ENCODE assay signal across 8 cellular contexts in the genomic region with DNA sequence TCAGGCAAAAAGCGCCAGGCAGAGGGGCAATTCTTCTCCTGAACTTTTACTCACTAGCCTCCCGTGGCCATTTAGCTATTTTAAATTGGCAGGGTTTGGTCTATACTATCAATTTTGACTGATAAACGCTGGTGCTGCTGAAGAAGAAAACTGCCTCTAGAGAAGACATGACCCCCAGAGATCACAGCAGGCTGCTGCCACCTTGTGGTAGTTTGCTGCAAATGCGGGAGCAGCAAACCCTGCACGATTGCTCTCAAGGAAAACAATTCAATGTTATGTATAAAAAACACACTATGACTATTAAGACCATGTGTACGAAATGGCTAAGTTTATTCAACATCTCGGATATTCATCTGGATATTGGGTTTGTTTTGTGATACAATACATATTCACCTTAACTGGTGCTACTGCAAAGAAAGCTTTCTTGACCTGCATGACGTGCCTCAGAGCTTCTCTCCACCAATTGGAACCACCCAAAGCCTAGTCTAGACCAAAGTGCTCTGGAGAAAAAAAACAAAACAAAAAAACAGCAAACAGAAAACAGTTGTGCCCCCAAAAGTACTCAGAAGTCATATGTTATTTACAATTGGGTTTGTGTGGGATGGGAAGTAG. TPM values are rescaled to one million over a fixed set of nuclear protein-coding genes. Genes with fewer than 3 reads are reported as not detected.
A peak's percentile ranks its signal among the peaks of the same experiment; 100 is the strongest.
DNase-seq lines count a peak whose midpoint lies in the region; ATAC-seq and TF ChIP-seq lines count a peak whose summit lies in the region.

No MANE protein-coding gene starts in this region.

- H3K4me3 Mint-ChIP-seq in endothelial cell (ENCODE audit: unreplicated experiment) (peak overlapping the region; percentile 22), natural killer cell (no peak overlapping the region)

- H3K4me3 ChIP-seq in AG10803 (ENCODE audit: low read length) = no peak overlapping the region

- H3K4me1 Mint-ChIP-seq in endothelial cell (ENCODE audit: unreplicated experiment) (no peaks in the 10 kb centered on the region), natural killer cell (peaks cover 0 to 5% of the 10 kb centered on the region in 2 donors)

- H3K36me3 Mint-ChIP-seq in endothelial cell (ENCODE audit: low read depth, unreplicated experiment) (peaks cover 51% of the 10 kb centered on the region), natural killer cell (peaks cover 31% of the 10 kb centered on the region)

- ATAC-seq in GM18519 (IDR thresholded peaks at IDR 0.05; ENCODE audit: low FRiP score, unreplicated experiment) (peak; percentile 63), HG03103 (IDR thresholded peaks at IDR 0.05; ENCODE audit: low read depth, unreplicated experiment) (peak; percentile 66), natural killer cell (peak; percentile 77 to 94 (median 91))

- DNase-seq in AG10803 (ENCODE audit: low read depth) (peak; percentile 67), NCI-H774 (lab: John Stamatoyannopoulos, UW) (peak; percentile 6), endothelial cell (ENCODE audit: low spot score) (peak; percentile 71), natural killer cell (peak; percentile 50)
- peak; percentile 20 to 41 for DNase-seq in activated CD8-positive, alpha-beta memory T cell treated with anti-CD3 and anti-CD28 coated beads for 4 hours (ENCODE audit: low read depth in 2 of 2)
- DNase-seq in stimulated activated naive CD4-positive, alpha-beta T cell (lab: John Stamatoyannopoulos, UW) = peak; percentile 41 to 71 (median 52)

- TF ChIP-seq CTCF in AG10803 (conservative IDR thresholded peaks at IDR 0.05; ENCODE audit: low read length) (peak; percentile 99), endothelial cell (IDR thresholded peaks at IDR 0.05; ENCODE audit: unreplicated experiment) (peak; percentile 79), natural killer cell (IDR thresholded peaks at IDR 0.05) (peak; percentile 95)

- H3K27ac Mint-ChIP-seq in endothelial cell (ENCODE audit: unreplicated experiment) (no peak overlapping the region), natural killer cell (no peak overlapping the region)

- intact Hi-C loops in natural killer cell (cut with micrococcal nuclease) = loop anchor here (1.0 to 5.0 kb wide), 4 partner anchors 101 to 407 kb away; no protein-coding TSS in a partner anchor

- H3K9me3 Mint-ChIP-seq in endothelial cell (ENCODE audit: unreplicated experiment) = no peaks in the 10 kb centered on the region
- no peaks in the 10 kb centered on the region for H3K9me3 Mint-ChIP-seq in natural killer cell

- H3K27me3 Mint-ChIP-seq in endothelial cell (ENCODE audit: unreplicated experiment) (peaks cover 10% of the 10 kb centered on the region), natural killer cell (ENCODE audit: low read depth in 2 of 2) (no peaks in the 10 kb centered on the region)

RNA-seq across cellular contexts. Expression of a gene that starts 19.5 kb away (rescaled TPM):
- total RNA-seq in endothelial cell (ENCODE audit: unreplicated experiment) = not detected
- total RNA-seq in natural killer cell = not detected

RNA-seq across cellular contexts. Expression of a gene that starts 20.7 kb away (rescaled TPM):
- total RNA-seq in endothelial cell (ENCODE audit: unreplicated experiment) (50.0 TPM), natural killer cell (10 to 100 TPM; 26.4 to 46.2 (median 31.5) TPM)

Comparison
In these comparisons a context has a peak if more than half of its experiments do, and no peak if none do; other contexts are left out.
1. DNase-seq: peak in every context shown above with its lines; median percentile 71 in endothelial cell; 67 in AG10803; 52 in stimulated activated naive CD4-positive, alpha-beta T cell; 50 in natural killer cell; 30 in activated CD8-positive, alpha-beta memory T cell treated with anti-CD3 and anti-CD28 coated beads for 4 hours; 6 in NCI-H774.